Comparison of ENCODE assay signal across 8 cellular contexts in genomic region chrX:57121162-57121741, GRCh38.
DNase-seq lines count a peak whose midpoint lies in the region; ATAC-seq and TF ChIP-seq lines count a peak whose summit lies in the region.

Gene SPIN2B (minus strand): TSS chrX:57121548.

- H2AFZ ChIP-seq in ACC112 (ENCODE audit: low read length, unreplicated experiment), result peak within 1 kb of the TSS; percentile 40

- ATAC-seq in GM18868 (IDR thresholded peaks at IDR 0.05; ENCODE audit: unreplicated experiment), result peak; percentile 100
- peak; percentile 99 for ATAC-seq in HG03103 (IDR thresholded peaks at IDR 0.05; ENCODE audit: low read depth, unreplicated experiment)

- no peaks in the 10 kb centered on the region for H3K27me3 ChIP-seq in ACC112 (ENCODE audit: insufficient read depth, low read length)

- no peaks in the 10 kb centered on the region for H3K36me3 ChIP-seq in ACC112 (ENCODE audit: insufficient read depth, low read length)

- peak; percentile 95 for DNase-seq in NCI-H2227 (lab: John Stamatoyannopoulos, UW; ENCODE audit: unreplicated experiment)
- DNase-seq in cardiac fibroblast (ENCODE audit: low read depth in 2 of 2), result peak; percentile 76 to 82
- DNase-seq in islet precursor cell, result peak; percentile 97
- DNase-seq in stimulated activated CD4-positive, alpha-beta T cell treated with anti-CD3 and anti-CD28 coated beads, Interleukin-12 subunit alpha, Interleukin-12 subunit beta, amount 100 ng/mL, for 48 hours (ENCODE audit: low read depth in 2 of 3, low spot score in 1 of 3), result peak; percentile 51 to 76 (median 72)

- no peaks in the 10 kb centered on the region for H3K4me1 ChIP-seq in ACC112 (ENCODE audit: control insufficient read depth, insufficient read depth, low read length, unreplicated experiment)

- H3K27ac ChIP-seq in ACC112 (ENCODE audit: low read depth, low read length), result no peak within 1 kb of the TSS

- TF ChIP-seq CTCF in WI38 (IDR thresholded peaks at IDR 0.05; ENCODE audit: low read depth, low read length) (no peak), cardiac fibroblast (IDR thresholded peaks at IDR 0.05; ENCODE audit: low read depth, low read length) (no peak)

- peak within 1 kb of the TSS; percentile 82 for H3K4me3 ChIP-seq in ACC112 (ENCODE audit: low read depth, low read length)
- peak within 1 kb of the TSS; percentile 63 for H3K4me3 ChIP-seq in WI38 (ENCODE audit: low read depth, low read length)
- H3K4me3 ChIP-seq in cardiac fibroblast (replicated peaks in 1 of 2; ENCODE audit: low read depth in 2 of 2, low read length in 2 of 2), result peak within 1 kb of the TSS; percentile 74

- H3K79me2 ChIP-seq in ACC112 (ENCODE audit: control insufficient read depth, insufficient read depth, low read length, unreplicated experiment), result no peaks in the 10 kb centered on the region
